Comparison of ENCODE assay signal across 26 cellular contexts in the genomic region with DNA sequence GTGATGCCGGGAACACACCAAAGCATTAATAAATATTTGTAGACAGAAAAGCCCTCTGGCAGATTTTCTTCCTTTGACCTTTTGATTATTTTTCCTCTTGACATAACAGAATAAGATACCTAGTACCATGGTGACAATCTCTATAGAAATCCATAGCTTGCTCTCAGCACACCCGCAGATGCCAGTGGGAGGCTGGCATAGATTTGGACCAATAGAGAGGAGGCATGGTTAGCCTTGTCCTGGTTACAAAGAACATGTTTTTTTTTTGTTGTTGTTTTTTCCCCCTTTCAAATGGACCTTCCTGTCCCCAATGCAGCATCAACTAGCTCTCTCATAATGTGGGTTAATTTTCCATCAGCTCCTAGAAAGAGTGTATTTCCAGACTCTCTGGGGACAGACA.
"Had no signal": no experiment of that assay in that cellular context is flagged by ENCODE, and none has a peak within 500 bp of the region (broad histone marks: within the 10 kb centered on the region; RNA-seq: fewer than 3 reads in every experiment).

No MANE protein-coding gene starts in this region.

- H3K27ac ChIP-seq: ascending aorta, esophagus muscularis mucosa, foreskin keratinocyte, lower lobe of right lung, ovary, prostate gland, skin epidermis, uterus had no signal

- H3K4me3 Mint-ChIP-seq: activated naive CD4-positive, alpha-beta T cell treated with anti-CD3 and anti-CD28 coated beads for 36 hours; activated naive CD8-positive, alpha-beta T cell treated with anti-CD3 and anti-CD28 coated beads for 36 hours; dendritic cell treated with granulocyte-macrophage colony-stimulating factor and Interleukin-4, amounts not matched to agents 40 ng/mL and 50 ng/mL, for 4 days; nephron progenitor cell; stimulated activated naive CD8-positive, alpha-beta T cell treated with anti-CD3 and anti-CD28 coated beads, Interleukin-15, Interleukin-2, amounts not matched to agents 100 ng/mL and 50 ng/mL, for 24 hours; type B pancreatic cell; WTC11 had no signal

- ATAC-seq: foreskin keratinocyte, left lobe of liver, sciatic nerve, WTC11 had no signal

- H3K9me3 ChIP-seq: adrenal gland, ascending aorta, esophagus muscularis mucosa, lower lobe of right lung, ovary, prostate gland, uterus had no signal

- DNase-seq: activated CD8-positive, alpha-beta memory T cell treated with anti-CD3 and anti-CD28 coated beads for 24 hours; activated effector memory CD4-positive, alpha-beta T cell treated with Interleukin-2 at 50 U/mL for 16 hours; activated naive CD4-positive, alpha-beta T cell treated with anti-CD3 and anti-CD28 coated beads for 36 hours; activated naive CD8-positive, alpha-beta T cell treated with anti-CD3 and anti-CD28 coated beads for 36 hours; central memory CD4-positive, alpha-beta T cell; effector CD4-positive, alpha-beta T cell; foreskin keratinocyte; kidney glomerular epithelial cell; lower lobe of right lung; nephron progenitor cell; ovary; stimulated activated CD4-positive, alpha-beta T cell treated with anti-CD3 and anti-CD28 coated beads, Interleukin-12 subunit alpha, Interleukin-12 subunit beta, amount 100 ng/mL, for 4 hours; stimulated activated CD4-positive, alpha-beta T cell treated with anti-CD3 and anti-CD28 coated beads, Interleukin-4, amount 100 ng/mL, for 1 hour; T-helper 2 cell; uterus had no signal

- H3K9me3 Mint-ChIP-seq: activated naive CD4-positive, alpha-beta T cell treated with anti-CD3 and anti-CD28 coated beads for 36 hours; activated naive CD8-positive, alpha-beta T cell treated with anti-CD3 and anti-CD28 coated beads for 36 hours; dendritic cell treated with granulocyte-macrophage colony-stimulating factor and Interleukin-4, amounts not matched to agents 40 ng/mL and 50 ng/mL, for 4 days; nephron progenitor cell; stimulated activated naive CD8-positive, alpha-beta T cell treated with anti-CD3 and anti-CD28 coated beads, Interleukin-15, Interleukin-2, amounts not matched to agents 100 ng/mL and 50 ng/mL, for 24 hours; type B pancreatic cell; WTC11 had no signal

- H3K27me3 Mint-ChIP-seq: activated naive CD8-positive, alpha-beta T cell treated with anti-CD3 and anti-CD28 coated beads for 36 hours; stimulated activated naive CD8-positive, alpha-beta T cell treated with anti-CD3 and anti-CD28 coated beads, Interleukin-15, Interleukin-2, amounts not matched to agents 100 ng/mL and 50 ng/mL, for 24 hours; type B pancreatic cell had no signal

- H3K4me3 ChIP-seq: adrenal gland, ascending aorta, esophagus muscularis mucosa, lower lobe of right lung, ovary, prostate gland, skin epidermis, uterus had no signal

- H3K36me3 ChIP-seq: adrenal gland, ascending aorta, esophagus muscularis mucosa, lower lobe of right lung, ovary, prostate gland, uterus had no signal

- H3K27me3 ChIP-seq: adrenal gland, ascending aorta, esophagus muscularis mucosa, foreskin keratinocyte, ovary, uterus had no signal

- H3K4me1 Mint-ChIP-seq: activated naive CD8-positive, alpha-beta T cell treated with anti-CD3 and anti-CD28 coated beads for 36 hours had no signal

- H3K27ac Mint-ChIP-seq: activated naive CD4-positive, alpha-beta T cell treated with anti-CD3 and anti-CD28 coated beads for 36 hours; activated naive CD8-positive, alpha-beta T cell treated with anti-CD3 and anti-CD28 coated beads for 36 hours; dendritic cell treated with granulocyte-macrophage colony-stimulating factor and Interleukin-4, amounts not matched to agents 40 ng/mL and 50 ng/mL, for 4 days; nephron progenitor cell; stimulated activated naive CD8-positive, alpha-beta T cell treated with anti-CD3 and anti-CD28 coated beads, Interleukin-15, Interleukin-2, amounts not matched to agents 100 ng/mL and 50 ng/mL, for 24 hours; type B pancreatic cell; WTC11 had no signal

- H3K4me1 ChIP-seq: ascending aorta, foreskin keratinocyte, lower lobe of right lung, prostate gland, uterus had no signal

- H3K36me3 Mint-ChIP-seq: activated naive CD8-positive, alpha-beta T cell treated with anti-CD3 and anti-CD28 coated beads for 36 hours; type B pancreatic cell; WTC11 had no signal
